ENCODE assay signal across 8 cellular contexts in the genomic region with DNA sequence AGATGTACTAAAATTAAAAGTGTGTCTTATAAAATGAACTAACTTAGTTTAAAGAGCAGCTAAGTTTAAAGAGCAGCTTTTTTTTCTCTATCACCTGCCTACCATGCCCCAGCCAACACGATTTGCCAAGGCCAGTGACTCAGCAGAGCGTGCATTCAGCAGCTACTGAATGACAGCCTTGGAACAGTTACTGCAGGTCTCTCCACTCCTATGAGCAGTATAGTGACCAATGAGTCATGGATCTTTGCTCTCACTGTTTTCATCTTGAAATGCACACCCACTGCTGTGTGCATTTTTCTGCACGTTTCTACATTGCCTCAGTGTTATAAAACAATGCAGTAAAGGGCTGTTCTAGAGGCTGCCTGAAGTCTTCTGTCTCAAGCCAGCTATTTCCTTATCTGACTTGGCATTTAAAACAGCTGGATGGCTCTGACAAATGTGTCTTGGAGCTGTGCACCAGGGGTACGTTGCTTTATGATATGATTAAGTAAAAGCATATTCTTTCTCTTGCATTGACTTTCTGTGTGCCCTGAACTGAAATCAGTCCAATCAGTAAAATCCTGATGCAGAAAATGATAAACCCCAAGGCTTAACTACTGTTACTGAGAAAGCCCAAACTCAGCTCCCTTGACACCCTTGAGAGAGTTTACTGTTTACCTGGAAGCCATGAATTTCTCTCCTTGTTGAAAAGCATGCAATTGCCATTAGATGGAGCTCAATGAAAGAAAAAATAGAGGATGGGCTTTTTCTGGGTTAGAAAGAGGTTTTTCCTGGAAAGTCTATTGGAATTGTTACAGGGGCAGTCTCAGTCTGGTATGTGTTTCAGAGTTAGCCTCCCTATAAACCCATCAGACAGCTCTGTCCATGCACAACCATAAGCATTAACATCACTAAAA.
DNase-seq lines count a peak whose midpoint lies in the region; TF ChIP-seq lines count a peak whose summit lies in the region.

No MANE protein-coding gene starts in this region.

- H3K79me2 ChIP-seq in GM23248 (ENCODE audit: insufficient read depth) (no peaks in the 10 kb centered on the region), OCI-LY7 (ENCODE audit: insufficient read depth, low read depth, low read length) (no peaks in the 10 kb centered on the region), fibroblast of lung (ENCODE audit: control insufficient read depth, insufficient read depth, low read length) (no peaks in the 10 kb centered on the region)

- no peak overlapping the region for H3K14ac ChIP-seq in neuronal stem cell (ENCODE audit: low read length)

- POLR2A ChIA-PET in OCI-LY7 (lab: Charles Lee): interaction anchor here (1.1 to 1.4 kb wide), 3 partner anchors 9 to 17 kb away, joined by 3 to 4 read pairs (median 3); no protein-coding TSS in a partner anchor
- POLR2A ChIA-PET in GM10248 (lab: Yijun Ruan, JAX): no interaction called here

- H3K9ac ChIP-seq in GM23248 (no peak overlapping the region), fibroblast of lung (ENCODE audit: insufficient read depth, low read length) (no peak overlapping the region), neuronal stem cell (ENCODE audit: low read depth, low read length, poor library complexity) (no peak overlapping the region)

- no peaks in the 10 kb centered on the region for H3K9me3 ChIP-seq in GM23248 (ENCODE audit: low read depth)
- H3K9me3 ChIP-seq in OCI-LY7 (ENCODE audit: low read length): no peaks in the 10 kb centered on the region
- H3K9me3 ChIP-seq in fibroblast of lung (ENCODE audit: control insufficient read depth, insufficient read depth, low read depth, low read length): no peaks in the 10 kb centered on the region
- H3K9me3 ChIP-seq in neuronal stem cell (replicated peaks in 1 of 2; ENCODE audit: control insufficient read depth in 2 of 2, insufficient read depth in 1 of 2, low read depth in 1 of 2, low read length in 2 of 2): no peaks in the 10 kb centered on the region

- no peaks in the 10 kb centered on the region for H3F3A ChIP-seq in GM23248 (ENCODE audit: insufficient read depth)

- H2AFZ ChIP-seq in GM23248: no peak overlapping the region
- H2AFZ ChIP-seq in OCI-LY7 (ENCODE audit: low read length): no peak overlapping the region
- no peak overlapping the region for H2AFZ ChIP-seq in fibroblast of lung (ENCODE audit: low read length)
- H2AFZ ChIP-seq in neuronal stem cell (ENCODE audit: low read length): peak overlapping the region; percentile 74

- H2AK5ac ChIP-seq in neuronal stem cell (ENCODE audit: low read depth, low read length): no peak overlapping the region

- H4K91ac ChIP-seq in neuronal stem cell (ENCODE audit: low read depth, low read length, poor library complexity): no peak overlapping the region

- H3K23ac ChIP-seq in neuronal stem cell (ENCODE audit: low read depth, low read length, poor library complexity): no peak overlapping the region

- H3K27me3 ChIP-seq in GM23248 (replicated peaks; ENCODE audit: insufficient read depth) (no peaks in the 10 kb centered on the region), fibroblast of lung (ENCODE audit: control insufficient read depth, insufficient read depth, low read length) (no peaks in the 10 kb centered on the region), neuronal stem cell (ENCODE audit: control insufficient read depth in 3 of 3, insufficient read depth in 3 of 3, low read depth in 1 of 3, low read length in 3 of 3) (no peaks in the 10 kb centered on the region)

- BruUV-seq in OCI-LY7 (replicated peaks; lab: Mats Ljungman, UMichigan): no TSS peak

- TF ChIP-seq CTCF in OCI-LY7 (conservative IDR thresholded peaks at IDR 0.05; ENCODE audit: low read length) (peak; percentile 33; the same call in 1 of the 2 replicates), fibroblast of lung (conservative IDR thresholded peaks at IDR 0.05 in 1 of 2, IDR thresholded peaks at IDR 0.05 in 1 of 2; ENCODE audit: low read depth in 1 of 2, low read length in 2 of 2) (peak in 1 of 2 donors; percentile 32), GM10248 (IDR thresholded peaks at IDR 0.05; ENCODE audit: control extremely low read depth, extremely low read depth, low read depth, missing control alignments) (no peak)

- H3K4me3 ChIP-seq in GM23248 (no peak overlapping the region), OCI-LY7 (ENCODE audit: low read depth, low read length, poor library complexity, severe bottlenecking) (no peak overlapping the region), fibroblast of lung (replicated peaks in 1 of 4; ENCODE audit: control extremely low read depth in 1 of 4, insufficient read depth in 1 of 4, low read depth in 3 of 4, low read length in 4 of 4) (no peak overlapping the region), neuronal stem cell (ENCODE audit: low read length in 2 of 2) (no peak overlapping the region)

- no peak overlapping the region for H3K4ac ChIP-seq in neuronal stem cell (ENCODE audit: low read length)

- H3K9me2 ChIP-seq in GM23248 (ENCODE audit: insufficient read depth) (no peaks in the 10 kb centered on the region), OCI-LY7 (ENCODE audit: insufficient read depth, low read length) (no peaks in the 10 kb centered on the region)

- intact Hi-C loops in OCI-LY7 (cut with micrococcal nuclease; ENCODE audit: unreplicated experiment): no loop called here

- no peaks in the 10 kb centered on the region for H3K79me1 ChIP-seq in neuronal stem cell (ENCODE audit: low read depth, low read length)

- H2BK12ac ChIP-seq in neuronal stem cell (ENCODE audit: low read length): no peak overlapping the region

- in situ Hi-C loops in GM23248 (cut with MboI): no loop called here

- H4K20me1 ChIP-seq in GM23248 (ENCODE audit: insufficient read depth) (no peaks in the 10 kb centered on the region), OCI-LY7 (ENCODE audit: insufficient read depth, low read length) (no peaks in the 10 kb centered on the region), fibroblast of lung (ENCODE audit: control insufficient read depth, extremely low read depth, insufficient read depth, low read length) (no peaks in the 10 kb centered on the region)

- no peak overlapping the region for H2BK120ac ChIP-seq in neuronal stem cell (ENCODE audit: low read depth, low read length)

- H2BK5ac ChIP-seq in neuronal stem cell (ENCODE audit: low read length): no peak overlapping the region

- H3K18ac ChIP-seq in neuronal stem cell (ENCODE audit: low read length): no peak overlapping the region

- no peak overlapping the region for H3K4me2 ChIP-seq in GM23248 (ENCODE audit: unreplicated experiment)
- no peak overlapping the region for H3K4me2 ChIP-seq in OCI-LY7 (ENCODE audit: low read length)
- peak overlapping the region; percentile 15 for H3K4me2 ChIP-seq in fibroblast of lung (ENCODE audit: extremely low read depth, insufficient read depth, low read length)
- no peak overlapping the region for H3K4me2 ChIP-seq in neuronal stem cell (ENCODE audit: insufficient read depth, low read length, poor library complexity, severe bottlenecking)

- CTCF ChIA-PET in OCI-LY7 (lab: Charles Lee; ENCODE audit: unreplicated experiment): no interaction called here
- CTCF ChIA-PET in GM10248 (lab: Yijun Ruan, JAX): interaction anchor here (0.9 to 1.7 kb wide), 7 partner anchors 9 to 255 kb away, joined by 3 to 4 read pairs (median 3); no protein-coding TSS in a partner anchor

- no peaks in the 10 kb centered on the region for H3K36me3 ChIP-seq in GM23248 (ENCODE audit: low read depth)
- no peaks in the 10 kb centered on the region for H3K36me3 ChIP-seq in OCI-LY7 (ENCODE audit: insufficient read depth, low read length)
- H3K36me3 ChIP-seq in fibroblast of lung (ENCODE audit: control insufficient read depth, insufficient read depth, low read length): no peaks in the 10 kb centered on the region
- no peaks in the 10 kb centered on the region for H3K36me3 ChIP-seq in neuronal stem cell (replicated peaks in 1 of 2; ENCODE audit: control insufficient read depth in 2 of 2, insufficient read depth in 2 of 2, low read length in 2 of 2)

- peak; percentile 64 for DNase-seq in GM23248
- no peak for DNase-seq in OCI-LY7 (ENCODE audit: low spot score)
- peak; percentile 85 to 87 for DNase-seq in fibroblast of lung (ENCODE audit: low read depth in 2 of 2)
- no peak for DNase-seq in neuronal stem cell (ENCODE audit: low spot score)
- no peak for DNase-seq in GM10248 (ENCODE audit: extremely low spot score)
- DNase-seq in SK-N-DZ (ENCODE audit: low spot score): no peak
- no peak for DNase-seq in activated CD4-positive, alpha-beta T cell treated with anti-CD3 and anti-CD28 coated beads, Interleukin-2, amount 50 U/mL, for 1 hour
- DNase-seq in effector CD4-positive, alpha-beta T cell: no peak

- WGBS in GM23248 (ENCODE audit: low coverage in 1 of 2, low lambda C conversion rate in 2 of 2, missing lambda C conversion rate in 2 of 2), 2 experiments: 0 to 1% methylated on average over 4 of the region's 4 CpGs
- WGBS in neuronal stem cell (ENCODE audit: extremely low coverage in 2 of 2, insufficient read length in 2 of 2, insufficient replicate concordance in 1 of 2), 2 donors: no CpG with 5 or more reads among the region's 4 CpGs

- H3K4me1 ChIP-seq in GM23248 (ENCODE audit: insufficient read depth): peaks cover 3% of the 10 kb centered on the region; the same call in 1 of the 2 replicates
- no peaks in the 10 kb centered on the region for H3K4me1 ChIP-seq in OCI-LY7 (ENCODE audit: insufficient read depth, low read length, poor library complexity, severe bottlenecking)
- H3K4me1 ChIP-seq in fibroblast of lung (ENCODE audit: control insufficient read depth, extremely low read depth, insufficient read depth, low read length): peaks cover 3% of the 10 kb centered on the region
- H3K4me1 ChIP-seq in neuronal stem cell (ENCODE audit: control insufficient read depth in 2 of 2, insufficient read depth in 1 of 2, low read depth in 1 of 2, low read length in 2 of 2): peaks cover 1 to 5% of the 10 kb centered on the region in 2 donors

- H2BK15ac ChIP-seq in neuronal stem cell (ENCODE audit: low read length): no peak overlapping the region

- H4K8ac ChIP-seq in neuronal stem cell (ENCODE audit: low read depth, low read length): no peak overlapping the region

- no peak overlapping the region for H3K27ac ChIP-seq in GM23248
- no peak overlapping the region for H3K27ac ChIP-seq in OCI-LY7 (ENCODE audit: low read depth, low read length, poor library complexity, severe bottlenecking)
- no peak overlapping the region for H3K27ac ChIP-seq in fibroblast of lung (ENCODE audit: insufficient read depth, low read length)
- H3K27ac ChIP-seq in neuronal stem cell (replicated peaks; ENCODE audit: low read length): no peak overlapping the region

Comparison
In these comparisons a context has a peak if more than half of its experiments do, and no peak if none do; other contexts are left out.
1. DNase-seq: peak in GM23248 (single experiment) and fibroblast of lung (2 of 2); none in OCI-LY7 (single experiment), neuronal stem cell (single experiment), GM10248 (single experiment), SK-N-DZ (single experiment), activated CD4-positive, alpha-beta T cell treated with anti-CD3 and anti-CD28 coated beads, Interleukin-2, amount 50 U/mL, for 1 hour (single experiment) and effector CD4-positive, alpha-beta T cell (single experiment).